In the genomic region with DNA sequence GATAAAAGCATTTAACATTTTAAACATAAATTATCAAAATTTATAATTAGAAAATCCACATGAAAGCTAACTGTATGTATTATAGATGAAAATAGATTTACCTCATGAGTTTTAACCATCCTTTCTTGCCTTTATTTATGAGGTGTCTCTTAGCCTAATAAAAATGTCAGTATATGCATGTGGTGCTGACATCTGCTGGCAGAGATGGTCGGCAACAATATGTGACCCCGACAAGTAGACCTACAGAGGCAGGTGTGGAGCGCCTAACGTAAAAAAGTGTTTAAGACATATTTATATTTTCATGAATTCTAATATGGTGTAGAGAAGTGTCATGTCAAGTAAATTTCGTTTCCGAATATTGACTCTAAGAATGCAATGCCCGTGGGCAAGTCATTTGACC, we compare ENCODE assay signal across 10 cellular contexts.
DNase-seq lines count a peak whose midpoint lies in the region; ATAC-seq, FAIRE-seq and TF ChIP-seq lines count a peak whose summit lies in the region.
"Had no signal": no experiment of that assay in that cellular context is flagged by ENCODE, and none has a peak within 500 bp of the region (broad histone marks: within the 10 kb centered on the region; RNA-seq: fewer than 3 reads in every experiment).

No MANE protein-coding gene starts in this region.

- CTCF ChIA-PET in GM10248 (lab: Yijun Ruan, JAX): interaction anchor here (1.2 to 2.4 kb wide), 4 partner anchors 9 to 437 kb away, joined by 3 to 12 read pairs (median 4); no protein-coding TSS in a partner anchor
- CTCF ChIA-PET in Panc1 (lab: Charles Lee): no interaction called here
- CTCF ChIA-PET in CD8-positive, alpha-beta memory T cell (lab: Charles Lee): no interaction called here

- in situ Hi-C loops in Panc1 (cut with HindIII; ENCODE audit: low pct_unique_long_range_greater_than_20kb, low sequenced_read_pairs): no loop called here

- H3K27ac ChIP-seq in Panc1 (ENCODE audit: low read length) (no peak overlapping the region), keratinocyte (ENCODE audit: control insufficient read depth, insufficient read depth, low read length) (no peak overlapping the region)
- no peak overlapping the region for H3K27ac ChIP-seq in CD8-positive, alpha-beta memory T cell (ENCODE audit: low read depth, low read length)
- H3K27ac ChIP-seq: Peyer's patch had no signal

- ATAC-seq in HG02870 (IDR thresholded peaks at IDR 0.05; ENCODE audit: unreplicated experiment): peak; percentile 63
- no peak for ATAC-seq in Panc1
- ATAC-seq: stimulated activated naive B cell treated with anti-CD40 and anti-IgM and Interleukin-4, amounts not matched to agents 10 μg/mL and 1 μg/mL and 100 μg/mL, for 72 hours had no signal

- no peaks in the 10 kb centered on the region for H3K36me3 Mint-ChIP-seq in CD14-positive monocyte
- no peaks in the 10 kb centered on the region for H3K36me3 Mint-ChIP-seq in CD8-positive, alpha-beta memory T cell
- H3K36me3 Mint-ChIP-seq: stimulated activated naive B cell treated with anti-CD40 and anti-IgM and Interleukin-4, amounts not matched to agents 10 μg/mL and 1 μg/mL and 100 μg/mL, for 72 hours had no signal

- H3K9me3 Mint-ChIP-seq in CD14-positive monocyte: no peaks in the 10 kb centered on the region
- H3K9me3 Mint-ChIP-seq in CD8-positive, alpha-beta memory T cell: peaks cover 0 to 2% (median 0%) of the 10 kb centered on the region in 5 donors

- H3K79me2 ChIP-seq in keratinocyte (ENCODE audit: control insufficient read depth, insufficient read depth, low read length): no peaks in the 10 kb centered on the region

- H3K4me1 ChIP-seq in Panc1 (ENCODE audit: control insufficient read depth, insufficient read depth, low read length) (no peaks in the 10 kb centered on the region), keratinocyte (ENCODE audit: control insufficient read depth, extremely low read depth, insufficient read depth, low read length) (no peaks in the 10 kb centered on the region)
- no peaks in the 10 kb centered on the region for H3K4me1 ChIP-seq in CD8-positive, alpha-beta memory T cell (ENCODE audit: insufficient read depth, low read length)
- H3K4me1 ChIP-seq: Peyer's patch had no signal

- dilution Hi-C loops in keratinocyte (cut with MboI; ENCODE audit: extremely low pct_ligation_motif_present, low sequenced_read_pairs): no loop called here

- intact Hi-C loops in Panc1 (cut with micrococcal nuclease; ENCODE audit: unreplicated experiment) (loop anchor here (5.0 to 10.0 kb wide), 2 partner anchors 434 to 502 kb away; no protein-coding TSS in a partner anchor), CD14-positive monocyte (cut with micrococcal nuclease) (no loop called here)

- H3K9me3 ChIP-seq in Panc1 (ENCODE audit: control insufficient read depth, insufficient read depth, low read depth, low read length) (no peaks in the 10 kb centered on the region), keratinocyte (ENCODE audit: control insufficient read depth, low read depth, low read length) (no peaks in the 10 kb centered on the region)
- no peaks in the 10 kb centered on the region for H3K9me3 ChIP-seq in CD8-positive, alpha-beta memory T cell (ENCODE audit: low read length)
- H3K9me3 ChIP-seq: Peyer's patch had no signal

- no peak overlapping the region for H3K4me2 ChIP-seq in keratinocyte (ENCODE audit: control insufficient read depth, extremely low read depth, insufficient read depth, low read depth, low read length)

- H3K4me3 ChIP-seq in Panc1 (ENCODE audit: low read depth in 2 of 2, low read length in 2 of 2) (no peak overlapping the region), keratinocyte (ENCODE audit: control insufficient read depth in 2 of 3, extremely low read depth in 1 of 3, insufficient read depth in 2 of 3, low read depth in 1 of 3, low read length in 3 of 3) (no peak overlapping the region)
- H3K4me3 ChIP-seq in CD8-positive, alpha-beta memory T cell (ENCODE audit: low read length): no peak overlapping the region
- H3K4me3 ChIP-seq: Peyer's patch had no signal

- no peak for FAIRE-seq in keratinocyte (lab: Jason Lieb, UNC)

- H4K20me1 ChIP-seq in keratinocyte (ENCODE audit: control insufficient read depth, extremely low read depth, insufficient read depth, low read length): no peaks in the 10 kb centered on the region

- no peak overlapping the region for H2AFZ ChIP-seq in keratinocyte (ENCODE audit: control insufficient read depth, low read length)

- DNase-seq in GM10248 (ENCODE audit: extremely low spot score) (no peak), Panc1 (ENCODE audit: low read depth, low spot score) (no peak), keratinocyte (ENCODE audit: low read depth, low spot score) (no peak), dedifferentiated amniotic fluid mesenchymal stem cell (ENCODE audit: extremely low spot score) (no peak), CD14-positive monocyte (ENCODE audit: low spot score) (no peak), NCI-H187 (lab: John Stamatoyannopoulos, UW) (no peak)
- no peak for DNase-seq in CD8-positive, alpha-beta memory T cell
- DNase-seq: Peyer's patch; stimulated activated naive B cell treated with anti-CD40 and anti-IgM and Interleukin-4, amounts not matched to agents 10 μg/mL and 1 μg/mL and 100 μg/mL, for 72 hours had no signal

- no peaks in the 10 kb centered on the region for H3K4me1 Mint-ChIP-seq in CD14-positive monocyte
- no peaks in the 10 kb centered on the region for H3K4me1 Mint-ChIP-seq in CD8-positive, alpha-beta memory T cell
- H3K4me1 Mint-ChIP-seq: stimulated activated naive B cell treated with anti-CD40 and anti-IgM and Interleukin-4, amounts not matched to agents 10 μg/mL and 1 μg/mL and 100 μg/mL, for 72 hours had no signal

- BruUV-seq in Panc1 (replicated peaks; lab: Mats Ljungman, UMichigan): no TSS peak

- H3K27me3 ChIP-seq in Panc1 (ENCODE audit: control insufficient read depth, insufficient read depth, low read length): no peaks in the 10 kb centered on the region
- H3K27me3 ChIP-seq in keratinocyte (ENCODE audit: control insufficient read depth, extremely low read depth, insufficient read depth, low read length): no peaks in the 10 kb centered on the region
- no peaks in the 10 kb centered on the region for H3K27me3 ChIP-seq in CD8-positive, alpha-beta memory T cell (ENCODE audit: insufficient read depth, low read length, poor library complexity, severe bottlenecking)
- H3K27me3 ChIP-seq: Peyer's patch had no signal

- TF ChIP-seq CTCF in GM10248 (IDR thresholded peaks at IDR 0.05; ENCODE audit: control extremely low read depth, extremely low read depth, low read depth, missing control alignments) (peak; percentile 44), Panc1 (IDR thresholded peaks at IDR 0.05) (peak; percentile 66), keratinocyte (optimal IDR thresholded peaks at IDR 0.05 in 1 of 3, IDR thresholded peaks at IDR 0.05 in 1 of 3, conservative IDR thresholded peaks at IDR 0.05 in 1 of 3; ENCODE audit: extremely low read depth in 1 of 3, insufficient read depth in 2 of 3, low read length in 3 of 3) (peak in 2 of 3 experiments; percentile 21 to 43), CD14-positive monocyte (IDR thresholded peaks at IDR 0.05) (no peak)

- H3K27ac Mint-ChIP-seq in CD14-positive monocyte: no peak overlapping the region
- H3K27ac Mint-ChIP-seq in CD8-positive, alpha-beta memory T cell: no peak overlapping the region
- H3K27ac Mint-ChIP-seq: stimulated activated naive B cell treated with anti-CD40 and anti-IgM and Interleukin-4, amounts not matched to agents 10 μg/mL and 1 μg/mL and 100 μg/mL, for 72 hours had no signal

- H3K36me3 ChIP-seq in Panc1 (ENCODE audit: control insufficient read depth, insufficient read depth, low read length) (no peaks in the 10 kb centered on the region), keratinocyte (ENCODE audit: control insufficient read depth in 2 of 2, extremely low read depth in 1 of 2, insufficient read depth in 2 of 2, low read length in 2 of 2) (no peaks in the 10 kb centered on the region)
- no peaks in the 10 kb centered on the region for H3K36me3 ChIP-seq in CD8-positive, alpha-beta memory T cell (ENCODE audit: insufficient read depth, low read length)
- H3K36me3 ChIP-seq: Peyer's patch had no signal

- H3K4me3 Mint-ChIP-seq in CD14-positive monocyte: no peak overlapping the region
- H3K4me3 Mint-ChIP-seq in CD8-positive, alpha-beta memory T cell: no peak overlapping the region
- H3K4me3 Mint-ChIP-seq: stimulated activated naive B cell treated with anti-CD40 and anti-IgM and Interleukin-4, amounts not matched to agents 10 μg/mL and 1 μg/mL and 100 μg/mL, for 72 hours had no signal

- H3K27me3 Mint-ChIP-seq in CD14-positive monocyte (ENCODE audit: low read depth in 3 of 3): peaks cover 0 to 1% (median 0%) of the 10 kb centered on the region in 3 donors
- no peaks in the 10 kb centered on the region for H3K27me3 Mint-ChIP-seq in CD8-positive, alpha-beta memory T cell
- H3K27me3 Mint-ChIP-seq: stimulated activated naive B cell treated with anti-CD40 and anti-IgM and Interleukin-4, amounts not matched to agents 10 μg/mL and 1 μg/mL and 100 μg/mL, for 72 hours had no signal

- POLR2A ChIA-PET in GM10248 (lab: Yijun Ruan, JAX) (no interaction called here), Panc1 (lab: Charles Lee) (no interaction called here)
- POLR2A ChIA-PET in CD8-positive, alpha-beta memory T cell (lab: Charles Lee): no interaction called here

- no peaks in the 10 kb centered on the region for H3K9me1 ChIP-seq in keratinocyte (ENCODE audit: control insufficient read depth, extremely low read depth, insufficient read depth, low read length)

- H3K9ac ChIP-seq in keratinocyte (ENCODE audit: control insufficient read depth, extremely low read depth, insufficient read depth, low read length): no peak overlapping the region
